In genomic region chr2:141534671-141535359, GRCh38 we compare ENCODE assay signal across 12 cellular contexts.
A peak's percentile ranks its signal among the peaks of the same experiment; 100 is the strongest.
DNase-seq lines count a peak whose midpoint lies in the region; ATAC-seq, FAIRE-seq and TF ChIP-seq lines count a peak whose summit lies in the region.
"Had no signal": no experiment of that assay in that cellular context is flagged by ENCODE, and none has a peak within 500 bp of the region (broad histone marks: within the 10 kb centered on the region; RNA-seq: fewer than 3 reads in every experiment).

No MANE protein-coding gene starts in this region.

- TF ChIP-seq POLR2A in upper lobe of left lung (IDR thresholded peaks at IDR 0.05) = no peak
- TF ChIP-seq POLR2A in thyroid gland (IDR thresholded peaks at IDR 0.05) = no peak

- peak overlapping the region; percentile 49 for H3K27ac Mint-ChIP-seq in nephron progenitor cell

- H3K9me3 Mint-ChIP-seq in nephron progenitor cell = no peaks in the 10 kb centered on the region

- TF ChIP-seq EP300 in upper lobe of left lung (IDR thresholded peaks at IDR 0.05) = no peak

- no peaks in the 10 kb centered on the region for H3K36me3 Mint-ChIP-seq in nephron progenitor cell (ENCODE audit: low read depth)

- H3K36me3 ChIP-seq in upper lobe of left lung (no peaks in the 10 kb centered on the region), thyroid gland (no peaks in the 10 kb centered on the region)
- H3K36me3 ChIP-seq: MG63 had no signal

- H3K4me1 Mint-ChIP-seq in nephron progenitor cell = peaks cover 17% of the 10 kb centered on the region

- H3K27me3 ChIP-seq in upper lobe of left lung (no peaks in the 10 kb centered on the region), thyroid gland (no peaks in the 10 kb centered on the region)
- H3K27me3 ChIP-seq: MG63 had no signal

- TF ChIP-seq CTCF in nephron progenitor cell (IDR thresholded peaks at IDR 0.05) (no peak), upper lobe of left lung (IDR thresholded peaks at IDR 0.05) (no peak), thyroid gland (IDR thresholded peaks at IDR 0.05) (no peak)

- intact Hi-C loops in thyroid gland (cut with DNase I) = no loop called here

- H3K4me3 Mint-ChIP-seq in nephron progenitor cell = no peak overlapping the region

- WGBS in upper lobe of left lung, 2 donors = 45 to 56% methylated on average over 4 of the region's 4 CpGs
- WGBS in thyroid gland, 2 donors = 57 to 60% methylated on average over 4 of the region's 4 CpGs

- no peaks in the 10 kb centered on the region for H3K27me3 Mint-ChIP-seq in nephron progenitor cell (ENCODE audit: low read depth, poor library complexity)

- DNase-seq in NAMALWA (ENCODE audit: low spot score) (peak; percentile 31), nephron progenitor cell (no peak), upper lobe of left lung (no peak), thyroid gland (no peak), frontal cortex (ENCODE audit: low spot score in 2 of 2) (no peak), T-helper 9 cell (no peak)
- DNase-seq: cortex of kidney; left colon; MG63; stimulated activated CD4-positive, alpha-beta T cell treated with anti-CD3 and anti-CD28 coated beads, Interleukin-4, amount 100 ng/mL, for 1 hour had no signal

- H3K27ac ChIP-seq in upper lobe of left lung (no peak overlapping the region), thyroid gland (no peak overlapping the region)

- no peak overlapping the region for H3K4me3 ChIP-seq in upper lobe of left lung
- H3K4me3 ChIP-seq in thyroid gland (replicated peaks in 1 of 3) = no peak overlapping the region
- H3K4me3 ChIP-seq: MG63 had no signal

- FAIRE-seq in frontal cortex (lab: Jason Lieb, UNC) = no peak

- no peaks in the 10 kb centered on the region for H3K9me3 ChIP-seq in upper lobe of left lung
- no peaks in the 10 kb centered on the region for H3K9me3 ChIP-seq in thyroid gland
- H3K9me3 ChIP-seq: MG63 had no signal

- peak; percentile 67 for ATAC-seq in GM19035 (IDR thresholded peaks at IDR 0.05; ENCODE audit: unreplicated experiment)
- ATAC-seq in HG02885 (IDR thresholded peaks at IDR 0.05; ENCODE audit: poor library complexity, unreplicated experiment) = peak; percentile 93
- ATAC-seq in upper lobe of left lung (ENCODE audit: low FRiP score in 2 of 2) = no peak
- ATAC-seq: left colon had no signal

- H3K4me1 ChIP-seq in upper lobe of left lung (no peaks in the 10 kb centered on the region), thyroid gland (no peaks in the 10 kb centered on the region)

Comparison
In these comparisons a context has a peak if more than half of its experiments do, and no peak if none do; other contexts are left out.
1. ATAC-seq: peak in GM19035 (single experiment) and HG02885 (single experiment); none in upper lobe of left lung (0 of 2).